In genomic region chr11:13880719-13881118, GRCh38 we compare ENCODE assay signal across 21 cellular contexts.
"Had no signal": no experiment of that assay in that cellular context is flagged by ENCODE, and none has a peak within 500 bp of the region (broad histone marks: within the 10 kb centered on the region; RNA-seq: fewer than 3 reads in every experiment).

No MANE protein-coding gene starts in this region.

- H3K27me3 ChIP-seq: body of pancreas, gastrocnemius medialis, upper lobe of left lung had no signal

- H3K4me1 ChIP-seq: body of pancreas, gastrocnemius medialis had no signal

- H3K9me3 Mint-ChIP-seq: activated CD4-positive, alpha-beta memory T cell treated with anti-CD3 and anti-CD28 coated beads, Interleukin-2, amount 10 ng/mL, durations not matched to agents 7 days and 5 days; activated T-helper 17 cell treated with anti-CD3 and anti-CD28 coated beads, Interleukin-2, amount 50 U/mL, for 72 hours; natural killer cell; stimulated activated naive B cell treated with anti-CD40 and anti-IgM and Interleukin-4, amounts not matched to agents 10 μg/mL and 1 μg/mL and 100 μg/mL, for 72 hours had no signal

- H2AFZ ChIP-seq: parathyroid adenoma had no signal

- H3K79me2 ChIP-seq: parathyroid adenoma had no signal

- H3K4me3 ChIP-seq: body of pancreas, dorsolateral prefrontal cortex, gastrocnemius medialis, thoracic aorta, upper lobe of left lung had no signal

- H3K27ac Mint-ChIP-seq: activated CD4-positive, alpha-beta memory T cell treated with anti-CD3 and anti-CD28 coated beads, Interleukin-2, amount 10 ng/mL, durations not matched to agents 7 days and 5 days; activated CD8-positive, alpha-beta memory T cell treated with anti-CD3 and anti-CD28 coated beads, Interleukin-2, amount 10 ng/mL, durations not matched to agents 7 days and 5 days; activated T-helper 17 cell treated with anti-CD3 and anti-CD28 coated beads, Interleukin-2, amount 50 U/mL, for 72 hours; natural killer cell; stimulated activated naive B cell treated with anti-CD40 and anti-IgM and Interleukin-4, amounts not matched to agents 10 μg/mL and 1 μg/mL and 100 μg/mL, for 72 hours; T-cell had no signal

- H3K36me3 Mint-ChIP-seq: activated CD8-positive, alpha-beta memory T cell treated with anti-CD3 and anti-CD28 coated beads, Interleukin-2, amount 10 ng/mL, durations not matched to agents 7 days and 5 days; natural killer cell; stimulated activated naive B cell treated with anti-CD40 and anti-IgM and Interleukin-4, amounts not matched to agents 10 μg/mL and 1 μg/mL and 100 μg/mL, for 72 hours; T-cell had no signal

- H3K36me3 ChIP-seq: gastrocnemius medialis, thoracic aorta, upper lobe of left lung had no signal

- H3K27me3 Mint-ChIP-seq: activated CD4-positive, alpha-beta memory T cell treated with anti-CD3 and anti-CD28 coated beads, Interleukin-2, amount 10 ng/mL, durations not matched to agents 7 days and 5 days; activated CD8-positive, alpha-beta memory T cell treated with anti-CD3 and anti-CD28 coated beads, Interleukin-2, amount 10 ng/mL, durations not matched to agents 7 days and 5 days; activated T-helper 17 cell treated with anti-CD3 and anti-CD28 coated beads, Interleukin-2, amount 50 U/mL, for 72 hours; stimulated activated naive B cell treated with anti-CD40 and anti-IgM and Interleukin-4, amounts not matched to agents 10 μg/mL and 1 μg/mL and 100 μg/mL, for 72 hours; T-cell had no signal

- H3K27ac ChIP-seq: body of pancreas, dorsolateral prefrontal cortex, epithelial cell of prostate, gastrocnemius medialis, parathyroid adenoma, thoracic aorta, upper lobe of left lung had no signal

- DNase-seq: activated CD4-positive, alpha-beta memory T cell treated with anti-CD3 and anti-CD28 coated beads, Interleukin-2, amount 10 ng/mL, durations not matched to agents 7 days and 5 days; activated CD4-positive, alpha-beta T cell treated with anti-CD3 and anti-CD28 coated beads for 48 hours; activated CD4-positive, CD25-positive, alpha-beta regulatory T cell; activated CD8-positive, alpha-beta memory T cell treated with anti-CD3 and anti-CD28 coated beads, Interleukin-2, amount 10 ng/mL, durations not matched to agents 7 days and 5 days; activated naive CD4-positive, alpha-beta T cell; body of pancreas; central memory CD4-positive, alpha-beta T cell; dorsolateral prefrontal cortex; gastrocnemius medialis; head of caudate nucleus; kidney; left ventricle myocardium superior; natural killer cell; stimulated activated naive B cell treated with anti-CD40 and anti-IgM and Interleukin-4, amounts not matched to agents 10 μg/mL and 1 μg/mL and 100 μg/mL, for 72 hours; T-cell; T-helper 9 cell had no signal

- H3K4me1 Mint-ChIP-seq: activated CD8-positive, alpha-beta memory T cell treated with anti-CD3 and anti-CD28 coated beads, Interleukin-2, amount 10 ng/mL, durations not matched to agents 7 days and 5 days; natural killer cell had no signal

- H3K9ac ChIP-seq: parathyroid adenoma had no signal

- ATAC-seq: activated CD8-positive, alpha-beta memory T cell treated with anti-CD3 and anti-CD28 coated beads, Interleukin-2, amount 10 ng/mL, durations not matched to agents 7 days and 5 days; activated T-helper 17 cell treated with anti-CD3 and anti-CD28 coated beads, Interleukin-2, amount 50 U/mL, for 72 hours; body of pancreas; gastrocnemius medialis; left ventricle myocardium superior; stimulated activated naive B cell treated with anti-CD40 and anti-IgM and Interleukin-4, amounts not matched to agents 10 μg/mL and 1 μg/mL and 100 μg/mL, for 72 hours; T-cell had no signal

- H3K4me3 Mint-ChIP-seq: activated CD4-positive, alpha-beta memory T cell treated with anti-CD3 and anti-CD28 coated beads, Interleukin-2, amount 10 ng/mL, durations not matched to agents 7 days and 5 days; activated CD8-positive, alpha-beta memory T cell treated with anti-CD3 and anti-CD28 coated beads, Interleukin-2, amount 10 ng/mL, durations not matched to agents 7 days and 5 days; activated T-helper 17 cell treated with anti-CD3 and anti-CD28 coated beads, Interleukin-2, amount 50 U/mL, for 72 hours; natural killer cell; stimulated activated naive B cell treated with anti-CD40 and anti-IgM and Interleukin-4, amounts not matched to agents 10 μg/mL and 1 μg/mL and 100 μg/mL, for 72 hours; T-cell had no signal

- H3K9me3 ChIP-seq: body of pancreas, gastrocnemius medialis, thoracic aorta, upper lobe of left lung had no signal
